10 cellular contexts compared by ENCODE assay signal in genomic region chr1:26171084-26172072, GRCh38. TPM values are rescaled to one million over a fixed set of nuclear protein-coding genes. Genes with fewer than 3 reads are reported as not detected.
DNase-seq lines count a peak whose midpoint lies in the region; ATAC-seq and TF ChIP-seq lines count a peak whose summit lies in the region.
"Had no signal": no experiment of that assay in that cellular context is flagged by ENCODE, and none has a peak within 500 bp of the region (broad histone marks: within the 10 kb centered on the region; RNA-seq: fewer than 3 reads in every experiment).

TSS of gene ZNF593OS (minus strand) at chr1:26171832. CDS start at chr1:26171661, 171 bp downstream.

- peak within 1 kb of the TSS; percentile 98 for H3K4me2 ChIP-seq in HCT116 (ENCODE audit: low read length)

- in situ Hi-C loops in astrocyte of the cerebellum (cut with HindIII; ENCODE audit: low sequenced_read_pairs): no loop called here

- no peaks in the 10 kb centered on the region for H3K9me2 ChIP-seq in HCT116 (ENCODE audit: insufficient read depth)

- intact Hi-C loops in HCT116 (cut with micrococcal nuclease): no loop called here

- no peak within 1 kb of the TSS for H2AFZ ChIP-seq in HCT116 (ENCODE audit: low read depth, low read length, poor library complexity, severe bottlenecking)

- RAD21 ChIA-PET in HCT116 (lab: Charles Lee; ENCODE audit: low non-redundant PET in 1 of 2, low total read pairs in 2 of 2, uncharacterized antibody in 2 of 2, unreplicated experiment in 2 of 2): no interaction called here

- H3K9me3 ChIP-seq in HCT116 (ENCODE audit: control insufficient read depth in 1 of 2, insufficient read depth in 1 of 2, low read depth in 1 of 2, low read length in 2 of 2): no peaks in the 10 kb centered on the region
- H3K9me3 ChIP-seq in mesodermal cell (ENCODE audit: control insufficient read depth, low read length): no peaks in the 10 kb centered on the region

- CTCF ChIA-PET in AG04449 (lab: Yijun Ruan, JAX) (interaction anchor here (0.7 to 6.1 kb wide), 10 partner anchors 9 to 193 kb away, joined by 3 to 39 read pairs (median 8); partner anchors contain the start of gene CEP85), HCT116 (lab: Charles Lee) (no interaction called here)

- peaks cover 4 to 22% of the 10 kb centered on the region in 2 experiments; a peak in 3 of 4 replicates for H3K4me1 ChIP-seq in HCT116 (ENCODE audit: control insufficient read depth in 1 of 2, insufficient read depth in 2 of 2, low read length in 2 of 2)
- peaks cover 9% of the 10 kb centered on the region for H3K4me1 ChIP-seq in mesodermal cell (ENCODE audit: control insufficient read depth, insufficient read depth, low read length, poor library complexity, severe bottlenecking)

- TF ChIP-seq CTCF in AG04449 (IDR thresholded peaks at IDR 0.05; ENCODE audit: insufficient read depth, low read length, missing control alignments): no peak
- no peak for TF ChIP-seq CTCF in HCT116 (IDR thresholded peaks at IDR 0.05 in 2 of 3, conservative IDR thresholded peaks at IDR 0.05 in 1 of 3; ENCODE audit: borderline replicate concordance in 1 of 3, insufficient read depth in 1 of 3, low read depth in 2 of 3, low read length in 2 of 3)
- no peak for TF ChIP-seq CTCF in astrocyte of the cerebellum (IDR thresholded peaks at IDR 0.05; ENCODE audit: low read depth, low read length, missing control alignments)

- ATAC-seq in HCT116: no peak

- POLR2A ChIA-PET in AG04449 (lab: Yijun Ruan, JAX): no interaction called here
- POLR2A ChIA-PET in HCT116 (lab: Charles Lee): no interaction called here

- H3K27me3 ChIP-seq in HCT116 (ENCODE audit: insufficient read depth, low read length): no peaks in the 10 kb centered on the region

- H3K4me3 ChIP-seq in AG04449 (ENCODE audit: low read depth, low read length): peak within 1 kb of the TSS; percentile 93
- peak within 1 kb of the TSS; percentile 89 to 96 for H3K4me3 ChIP-seq in HCT116 (replicated peaks in 1 of 2; ENCODE audit: low read depth in 1 of 2, low read length in 2 of 2)
- peak within 1 kb of the TSS; percentile 91 for H3K4me3 ChIP-seq in astrocyte of the cerebellum (ENCODE audit: low read depth, low read length)
- peak within 1 kb of the TSS; percentile 74 for H3K4me3 ChIP-seq in mesodermal cell (ENCODE audit: extremely low read depth, insufficient read depth, low read length, poor library complexity, severe bottlenecking)

- no peaks in the 10 kb centered on the region; a peak in 1 of 4 replicates for H3K36me3 ChIP-seq in HCT116 (ENCODE audit: control insufficient read depth in 1 of 2, insufficient read depth in 2 of 2, low read length in 2 of 2)
- no peaks in the 10 kb centered on the region for H3K36me3 ChIP-seq in mesodermal cell (ENCODE audit: control insufficient read depth, insufficient read depth, low read length)

- peak within 1 kb of the TSS; percentile 93 for H3K9ac ChIP-seq in HCT116 (ENCODE audit: low read length)

- no peak for TF ChIP-seq POLR2A in HCT116 (IDR thresholded peaks at IDR 0.05; ENCODE audit: borderline replicate concordance, extremely low read depth, insufficient read depth, insufficient read length)

- WGBS in mesodermal cell (ENCODE audit: insufficient coverage in 2 of 2), 2 experiments: 92 to 93% methylated on average over 26 of the region's 34 CpGs

- peaks cover 20% of the 10 kb centered on the region for H3K79me2 ChIP-seq in HCT116 (ENCODE audit: insufficient read depth, low read length)

- H3K27ac ChIP-seq in HCT116 (ENCODE audit: low read depth, low read length): peak within 1 kb of the TSS; percentile 74
- H3K27ac ChIP-seq in mesodermal cell (ENCODE audit: low read depth, low read length, severe bottlenecking): no peak within 1 kb of the TSS

- DNase-seq in AG04449 (ENCODE audit: low read depth, low spot score) (no peak), HCT116 (ENCODE audit: low read depth, low spot score) (no peak), astrocyte of the cerebellum (ENCODE audit: low read depth) (no peak), NCI-H1694 treated with DMSO at 0.1 percent for 48 hours (lab: John Stamatoyannopoulos, UW) (no peak), cerebellar cortex (ENCODE audit: low spot score) (no peak), SHP77 (lab: John Stamatoyannopoulos, UW) (no peak), SKM-1 (lab: John Stamatoyannopoulos, UW; ENCODE audit: unreplicated experiment) (no peak)
- DNase-seq: activated CD4-positive, alpha-beta T cell treated with anti-CD3 and anti-CD28 coated beads for 48 hours had no signal

- BruUV-seq in HCT116 (replicated peaks; lab: Mats Ljungman, UMichigan): no TSS peak

- TF ChIP-seq RAD21 in HCT116 (IDR thresholded peaks at IDR 0.05; ENCODE audit: low read depth): no peak

- no peaks in the 10 kb centered on the region for H4K20me1 ChIP-seq in HCT116 (ENCODE audit: insufficient read depth)

TF ChIP-seq in HCT116, 20 proteins besides CTCF, POLR2A, EP300 and RAD21:
- TF ChIP-seq TCF7L2 (IDR thresholded peaks at IDR 0.05; ENCODE audit: borderline replicate concordance, extremely low read depth, insufficient read depth, insufficient read length) (no peak), FOSL1 (IDR thresholded peaks at IDR 0.05; ENCODE audit: low read depth) (no peak), ATF3 (IDR thresholded peaks at IDR 0.05) (no peak), MAX (IDR thresholded peaks at IDR 0.05) (no peak), SRF (IDR thresholded peaks at IDR 0.05; ENCODE audit: low read depth) (no peak), SIN3A (IDR thresholded peaks at IDR 0.05; ENCODE audit: low read depth) (no peak), REST (IDR thresholded peaks at IDR 0.05; ENCODE audit: low read depth) (no peak), ZNF274 (IDR thresholded peaks at IDR 0.05; ENCODE audit: low read depth, low read length) (no peak), EGR1 (IDR thresholded peaks at IDR 0.05; ENCODE audit: low read depth) (no peak), ZFX (IDR thresholded peaks at IDR 0.05) (no peak), SP1 (IDR thresholded peaks at IDR 0.05; ENCODE audit: low read depth) (no peak), JUND (IDR thresholded peaks at IDR 0.05) (no peak), ELF1 (IDR thresholded peaks at IDR 0.05; ENCODE audit: borderline replicate concordance, low read depth) (no peak), POLR2AphosphoS5 (IDR thresholded peaks at IDR 0.05; ENCODE audit: low read depth, low read length) (no peak; the same call in 1 of the 2 replicates), YY1 (IDR thresholded peaks at IDR 0.05; ENCODE audit: extremely low read depth, insufficient replicate concordance, low read depth, low read length) (no peak)

RNA-seq across cellular contexts. Expression of gene ZNF593OS, which starts in this region (rescaled TPM):
- total RNA-seq in HCT116 (2021; ENCODE audit: unreplicated experiment): not detected
- polyA plus RNA-seq in HCT116 (2012): 0.71 and 0.83 TPM in 2 replicates
- not detected for polyA plus RNA-seq in mesodermal cell (2013, experiment 1 of 2)
- not detected for polyA plus RNA-seq in mesodermal cell (2013, experiment 2 of 2)
- total RNA-seq: subcutaneous adipose tissue had no signal
